ENCODE assay signal across 24 cellular contexts in the genomic region with DNA sequence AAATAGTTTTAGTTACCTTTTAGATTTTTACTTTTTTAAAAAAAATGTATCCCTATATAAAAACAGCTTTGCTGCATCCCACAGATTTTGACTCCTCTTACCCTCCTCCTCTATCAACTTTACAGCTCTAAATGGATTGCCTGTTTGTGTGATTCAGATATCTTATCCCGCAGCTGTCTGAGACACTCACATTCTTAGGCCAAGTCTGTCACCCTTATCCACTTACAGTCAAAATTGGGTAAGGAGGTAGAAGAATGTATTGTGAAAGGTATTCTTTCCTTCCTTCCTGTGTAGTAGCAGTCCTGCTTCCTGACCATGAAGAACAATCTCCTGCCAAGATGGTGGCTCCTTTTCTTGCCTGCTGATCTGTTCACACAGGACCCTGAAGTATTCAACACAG.
"Had no signal": no experiment of that assay in that cellular context is flagged by ENCODE, and none has a peak within 500 bp of the region (broad histone marks: within the 10 kb centered on the region; RNA-seq: fewer than 3 reads in every experiment).

No MANE protein-coding gene starts in this region.

- DNase-seq: caudate nucleus; colonic mucosa; dermis blood vessel endothelial cell; foreskin melanocyte; immature natural killer cell; left cardiac atrium; left ventricle myocardium inferior; mesenchymal stem cell; naive thymus-derived CD8-positive, alpha-beta T cell; nucleus accumbens; pancreas; right cardiac atrium; spleen; stimulated activated CD4-positive, alpha-beta T cell treated with anti-CD3 and anti-CD28 coated beads, Interleukin-15, amount 100 ng/mL, for 24 hours; stimulated activated CD4-positive, alpha-beta T cell treated with anti-CD3 and anti-CD28 coated beads, Interleukin-1b, Interleukin-23, amount 100 ng/mL, for 48 hours; stimulated activated CD4-positive, alpha-beta T cell treated with anti-CD3 and anti-CD28 coated beads, Interleukin-4, amount 100 ng/mL, for 4 hours; stimulated activated naive B cell treated with anti-CD40 and anti-IgM and Interleukin-4, amounts not matched to agents 10 μg/mL and 1 μg/mL and 100 μg/mL, for 72 hours; stomach; substantia nigra; transverse colon had no signal

- H3K27ac Mint-ChIP-seq: immature natural killer cell; naive thymus-derived CD8-positive, alpha-beta T cell; progenitor cell of endocrine pancreas; stimulated activated naive B cell treated with anti-CD40 and anti-IgM and Interleukin-4, amounts not matched to agents 10 μg/mL and 1 μg/mL and 100 μg/mL, for 72 hours had no signal

- H3K9me3 ChIP-seq: colonic mucosa, pancreas, spleen, stomach, thoracic aorta, transverse colon had no signal

- FAIRE-seq: keratinocyte, pancreas had no signal

- H3K27me3 ChIP-seq: colonic mucosa, pancreas, spleen, stomach, transverse colon had no signal

- H3K27ac ChIP-seq: colonic mucosa, left ventricle myocardium inferior, pancreas, spleen, stomach, thoracic aorta, transverse colon had no signal

- H3K4me3 ChIP-seq: colonic mucosa, left ventricle myocardium inferior, lung, pancreas, spleen, stomach, thoracic aorta, transverse colon had no signal

- H3K36me3 Mint-ChIP-seq: immature natural killer cell; naive thymus-derived CD8-positive, alpha-beta T cell; stimulated activated naive B cell treated with anti-CD40 and anti-IgM and Interleukin-4, amounts not matched to agents 10 μg/mL and 1 μg/mL and 100 μg/mL, for 72 hours had no signal

- H3K4me1 ChIP-seq: colonic mucosa, left ventricle myocardium inferior, pancreas, spleen, stomach, transverse colon had no signal

- ATAC-seq: left cardiac atrium; naive thymus-derived CD8-positive, alpha-beta T cell; pancreas; right cardiac atrium; stimulated activated naive B cell treated with anti-CD40 and anti-IgM and Interleukin-4, amounts not matched to agents 10 μg/mL and 1 μg/mL and 100 μg/mL, for 72 hours had no signal

- H3K36me3 ChIP-seq: colonic mucosa, left ventricle myocardium inferior, pancreas, spleen, stomach, thoracic aorta, transverse colon had no signal

- H3K9me3 Mint-ChIP-seq: naive thymus-derived CD8-positive, alpha-beta T cell; stimulated activated naive B cell treated with anti-CD40 and anti-IgM and Interleukin-4, amounts not matched to agents 10 μg/mL and 1 μg/mL and 100 μg/mL, for 72 hours had no signal
